21 cellular contexts compared by ENCODE assay signal in genomic region chr2:197538412-197538811, GRCh38. TPM values are rescaled to one million over a fixed set of nuclear protein-coding genes. Genes with fewer than 3 reads are reported as not detected.
DNase-seq lines count a peak whose midpoint lies in the region; ATAC-seq, FAIRE-seq and TF ChIP-seq lines count a peak whose summit lies in the region.
"Had no signal": no experiment of that assay in that cellular context is flagged by ENCODE, and none has a peak within 500 bp of the region (broad histone marks: within the 10 kb centered on the region; RNA-seq: fewer than 3 reads in every experiment).

No MANE protein-coding gene starts in this region.

- peaks cover 47% of the 10 kb centered on the region for H3K36me3 Mint-ChIP-seq in activated CD4-positive, alpha-beta memory T cell treated with anti-CD3 and anti-CD28 coated beads for 36 hours
- H3K36me3 Mint-ChIP-seq in activated CD4-positive, alpha-beta memory T cell treated with anti-CD3 and anti-CD28 coated beads, Interleukin-2, amount 10 ng/mL, durations not matched to agents 7 days and 5 days (ENCODE audit: low read depth) = peaks cover 68% of the 10 kb centered on the region
- H3K36me3 Mint-ChIP-seq in naive thymus-derived CD4-positive, alpha-beta T cell = peaks cover 5 to 67% (median 42%) of the 10 kb centered on the region in 5 donors
- H3K36me3 Mint-ChIP-seq in chondrocyte (ENCODE audit: low read depth) = peaks cover 22% of the 10 kb centered on the region

- H3K9me3 Mint-ChIP-seq in activated CD4-positive, alpha-beta memory T cell treated with anti-CD3 and anti-CD28 coated beads for 36 hours = no peaks in the 10 kb centered on the region
- no peaks in the 10 kb centered on the region for H3K9me3 Mint-ChIP-seq in activated CD4-positive, alpha-beta memory T cell treated with anti-CD3 and anti-CD28 coated beads, Interleukin-2, amount 10 ng/mL, durations not matched to agents 7 days and 5 days
- no peaks in the 10 kb centered on the region for H3K9me3 Mint-ChIP-seq in naive thymus-derived CD4-positive, alpha-beta T cell
- H3K9me3 Mint-ChIP-seq in chondrocyte (ENCODE audit: low read depth) = no peaks in the 10 kb centered on the region
- H3K9me3 Mint-ChIP-seq: activated T-helper 2 cell treated with anti-CD3 and anti-CD28 coated beads, Interferon-gamma antibody, Interleukin-2, Interleukin-4, amounts not matched to agents 10 μg/mL and 5 μg/mL and 100 μg/mL, durations not matched to agents 14 hours and 24 hours and 36 hours; GM23338; T-cell had no signal

- no peak overlapping the region for H3K9ac ChIP-seq in endothelial cell of umbilical vein (replicated peaks; ENCODE audit: extremely low read depth, insufficient read depth, low read length)

- no peaks in the 10 kb centered on the region for H3K9me3 ChIP-seq in endothelial cell of umbilical vein (replicated peaks; ENCODE audit: control insufficient read depth, insufficient read depth, low read length)
- H3K9me3 ChIP-seq in naive thymus-derived CD4-positive, alpha-beta T cell (ENCODE audit: control insufficient read depth in 2 of 3, low read length in 3 of 3) = no peaks in the 10 kb centered on the region
- H3K9me3 ChIP-seq: left lung, prostate gland, thoracic aorta had no signal

- no peaks in the 10 kb centered on the region for H3K9me1 ChIP-seq in endothelial cell of umbilical vein (replicated peaks; ENCODE audit: control insufficient read depth, extremely low read depth, insufficient read depth, low read length)

- peaks cover 3% of the 10 kb centered on the region for H4K20me1 ChIP-seq in endothelial cell of umbilical vein (replicated peaks; ENCODE audit: control insufficient read depth, extremely low read depth, insufficient read depth, low read length)

- H3K27ac Mint-ChIP-seq in activated CD4-positive, alpha-beta memory T cell treated with anti-CD3 and anti-CD28 coated beads for 36 hours = peak overlapping the region; percentile 33
- H3K27ac Mint-ChIP-seq in activated CD4-positive, alpha-beta memory T cell treated with anti-CD3 and anti-CD28 coated beads, Interleukin-2, amount 10 ng/mL, durations not matched to agents 7 days and 5 days = no peak overlapping the region
- peak overlapping the region in 7 of 9 donors; percentile 22 to 80 (median 62) for H3K27ac Mint-ChIP-seq in naive thymus-derived CD4-positive, alpha-beta T cell
- no peak overlapping the region for H3K27ac Mint-ChIP-seq in chondrocyte (ENCODE audit: unreplicated experiment)
- H3K27ac Mint-ChIP-seq: activated T-helper 2 cell treated with anti-CD3 and anti-CD28 coated beads, Interferon-gamma antibody, Interleukin-2, Interleukin-4, amounts not matched to agents 10 μg/mL and 5 μg/mL and 100 μg/mL, durations not matched to agents 14 hours and 24 hours and 36 hours; GM23338 had no signal

- dilution Hi-C loops in endothelial cell of umbilical vein (cut with MboI; ENCODE audit: extremely low pct_ligation_motif_present, low sequenced_read_pairs) = no loop called here

- no peak overlapping the region for H3K4me3 ChIP-seq in endothelial cell of umbilical vein (replicated peaks in 1 of 3; ENCODE audit: insufficient read depth in 1 of 3, low read depth in 1 of 3, low read length in 3 of 3)
- H3K4me3 ChIP-seq in naive thymus-derived CD4-positive, alpha-beta T cell (ENCODE audit: low read length) = no peak overlapping the region
- H3K4me3 ChIP-seq: GM23338, left lung, prostate gland, smooth muscle cell, thoracic aorta had no signal

- H3K36me3 ChIP-seq in endothelial cell of umbilical vein (ENCODE audit: control insufficient read depth in 2 of 2, extremely low read depth in 1 of 2, insufficient read depth in 2 of 2, low read length in 2 of 2) = peaks cover 3 to 11% of the 10 kb centered on the region in 2 experiments
- H3K36me3 ChIP-seq in naive thymus-derived CD4-positive, alpha-beta T cell (ENCODE audit: control insufficient read depth in 2 of 3, insufficient read depth in 3 of 3, low read length in 3 of 3) = peaks cover 11 to 41% (median 14%) of the 10 kb centered on the region in 3 experiments
- H3K36me3 ChIP-seq: prostate gland had no signal

- peaks cover 28% of the 10 kb centered on the region for H3K79me2 ChIP-seq in endothelial cell of umbilical vein (ENCODE audit: control insufficient read depth, insufficient read depth, low read length)

- H3K4me3 Mint-ChIP-seq in activated CD4-positive, alpha-beta memory T cell treated with anti-CD3 and anti-CD28 coated beads for 36 hours = no peak overlapping the region
- H3K4me3 Mint-ChIP-seq in activated CD4-positive, alpha-beta memory T cell treated with anti-CD3 and anti-CD28 coated beads, Interleukin-2, amount 10 ng/mL, durations not matched to agents 7 days and 5 days = no peak overlapping the region
- H3K4me3 Mint-ChIP-seq in naive thymus-derived CD4-positive, alpha-beta T cell = no peak overlapping the region
- no peak overlapping the region for H3K4me3 Mint-ChIP-seq in chondrocyte (ENCODE audit: unreplicated experiment)
- H3K4me3 Mint-ChIP-seq: GM23338, T-cell had no signal

- no peaks in the 10 kb centered on the region for H3K27me3 ChIP-seq in endothelial cell of umbilical vein (ENCODE audit: control insufficient read depth in 2 of 2, insufficient read depth in 2 of 2, low read length in 2 of 2)
- no peaks in the 10 kb centered on the region for H3K27me3 ChIP-seq in naive thymus-derived CD4-positive, alpha-beta T cell (ENCODE audit: control insufficient read depth in 2 of 2, insufficient read depth in 2 of 2, low read length in 2 of 2)
- H3K27me3 ChIP-seq: left lung had no signal

- no peak overlapping the region for H2AFZ ChIP-seq in endothelial cell of umbilical vein (ENCODE audit: low read depth, low read length)
- H2AFZ ChIP-seq: GM23338 had no signal

- H3K4me1 ChIP-seq in endothelial cell of umbilical vein (ENCODE audit: control insufficient read depth, extremely low read depth, insufficient read depth, low read length) = no peaks in the 10 kb centered on the region
- peaks cover 0 to 5% of the 10 kb centered on the region in 2 donors for H3K4me1 ChIP-seq in naive thymus-derived CD4-positive, alpha-beta T cell (ENCODE audit: control insufficient read depth in 2 of 2, insufficient read depth in 2 of 2, low read length in 2 of 2)
- H3K4me1 ChIP-seq: left lung, prostate gland had no signal

- no peaks in the 10 kb centered on the region for H3K27me3 Mint-ChIP-seq in activated CD4-positive, alpha-beta memory T cell treated with anti-CD3 and anti-CD28 coated beads for 36 hours
- no peaks in the 10 kb centered on the region for H3K27me3 Mint-ChIP-seq in activated CD4-positive, alpha-beta memory T cell treated with anti-CD3 and anti-CD28 coated beads, Interleukin-2, amount 10 ng/mL, durations not matched to agents 7 days and 5 days
- H3K27me3 Mint-ChIP-seq in naive thymus-derived CD4-positive, alpha-beta T cell = no peaks in the 10 kb centered on the region
- H3K27me3 Mint-ChIP-seq in chondrocyte (ENCODE audit: low read depth) = no peaks in the 10 kb centered on the region
- H3K27me3 Mint-ChIP-seq: T-cell had no signal

- BruUV-seq in endothelial cell of umbilical vein (replicated peaks; lab: Mats Ljungman, UMichigan) = no TSS peak

- CTCF ChIA-PET in activated CD4-positive, alpha-beta memory T cell treated with anti-CD3 and anti-CD28 coated beads for 36 hours (lab: Charles Lee) = no interaction called here
- CTCF ChIA-PET in activated CD4-positive, alpha-beta memory T cell treated with anti-CD3 and anti-CD28 coated beads, Interleukin-2, amount 10 ng/mL, durations not matched to agents 7 days and 5 days (lab: Charles Lee) = no interaction called here
- CTCF ChIA-PET in endothelial cell of umbilical vein (lab: Charles Lee) = no interaction called here
- CTCF ChIA-PET in naive thymus-derived CD4-positive, alpha-beta T cell (lab: Charles Lee) = no interaction called here

- no peak for TF ChIP-seq CTCF in endothelial cell of umbilical vein (IDR thresholded peaks at IDR 0.05; ENCODE audit: extremely low read depth in 1 of 2, insufficient read depth in 1 of 2, low read depth in 1 of 2, low read length in 2 of 2)
- no peak for TF ChIP-seq CTCF in chondrocyte (IDR thresholded peaks at IDR 0.05)

- no peak overlapping the region for H3K27ac ChIP-seq in endothelial cell of umbilical vein (ENCODE audit: insufficient read depth, low read depth, low read length)
- H3K27ac ChIP-seq in naive thymus-derived CD4-positive, alpha-beta T cell (ENCODE audit: low read depth, low read length) = no peak overlapping the region
- H3K27ac ChIP-seq: 22Rv1, prostate gland, thoracic aorta had no signal

- H3K4me1 Mint-ChIP-seq in activated CD4-positive, alpha-beta memory T cell treated with anti-CD3 and anti-CD28 coated beads for 36 hours (ENCODE audit: low read depth) = peaks cover 33% of the 10 kb centered on the region
- peaks cover 27% of the 10 kb centered on the region for H3K4me1 Mint-ChIP-seq in activated CD4-positive, alpha-beta memory T cell treated with anti-CD3 and anti-CD28 coated beads, Interleukin-2, amount 10 ng/mL, durations not matched to agents 7 days and 5 days
- peaks cover 14 to 55% (median 44%) of the 10 kb centered on the region in 7 donors for H3K4me1 Mint-ChIP-seq in naive thymus-derived CD4-positive, alpha-beta T cell
- peaks cover 25% of the 10 kb centered on the region for H3K4me1 Mint-ChIP-seq in chondrocyte (ENCODE audit: low read depth)

- ATAC-seq in naive thymus-derived CD4-positive, alpha-beta T cell = no peak
- ATAC-seq: GM23338, left lung, T-cell had no signal

- no peak for DNase-seq in activated CD4-positive, alpha-beta memory T cell treated with anti-CD3 and anti-CD28 coated beads for 36 hours
- no peak for DNase-seq in activated CD4-positive, alpha-beta memory T cell treated with anti-CD3 and anti-CD28 coated beads, Interleukin-2, amount 10 ng/mL, durations not matched to agents 7 days and 5 days
- DNase-seq in RPMI7951 (ENCODE audit: low read depth) = peak; percentile 11
- peak; percentile 41 for DNase-seq in endothelial cell of umbilical vein (ENCODE audit: low read depth, low spot score)
- no peak for DNase-seq in naive thymus-derived CD4-positive, alpha-beta T cell
- DNase-seq in chondrocyte (ENCODE audit: low spot score) = no peak
- DNase-seq in NCI-H1417 treated with DMSO at 0.1 percent for 48 hours (lab: John Stamatoyannopoulos, UW) = no peak
- DNase-seq in A172 (ENCODE audit: low spot score) = no peak
- DNase-seq: activated CD4-positive, alpha-beta T cell treated with anti-CD3 and anti-CD28 coated beads, Interleukin-2, amount 50 U/mL, for 4 hours; C1 segment of cervical spinal cord; DMS153; left lung; NCI-H187 treated with DMSO at 0.1 percent for 48 hours; NCI-H446; T-cell had no signal

- FAIRE-seq in endothelial cell of umbilical vein (lab: Jason Lieb, UNC) = peak; percentile 52

- intact Hi-C loops in activated CD4-positive, alpha-beta memory T cell treated with anti-CD3 and anti-CD28 coated beads for 36 hours (cut with micrococcal nuclease) = no loop called here
- intact Hi-C loops in endothelial cell of umbilical vein (cut with micrococcal nuclease) = no loop called here
- intact Hi-C loops in naive thymus-derived CD4-positive, alpha-beta T cell (cut with micrococcal nuclease) = no loop called here

- no peak overlapping the region for H3K4me2 ChIP-seq in endothelial cell of umbilical vein (ENCODE audit: insufficient read depth, low read length)
- H3K4me2 ChIP-seq: GM23338, smooth muscle cell had no signal

- TF ChIP-seq POLR2A in endothelial cell of umbilical vein (IDR thresholded peaks at IDR 0.05; ENCODE audit: low read depth, low read length) = no peak

- POLR2A ChIA-PET in activated CD4-positive, alpha-beta memory T cell treated with anti-CD3 and anti-CD28 coated beads for 36 hours (lab: Charles Lee) = interaction anchor here (0.6 kb wide), 1 partner anchor 168 kb away, joined by 4 read pairs; no protein-coding TSS in a partner anchor
- POLR2A ChIA-PET in activated CD4-positive, alpha-beta memory T cell treated with anti-CD3 and anti-CD28 coated beads, Interleukin-2, amount 10 ng/mL, durations not matched to agents 7 days and 5 days (lab: Charles Lee) = interaction anchor here (0.8 to 2.0 kb wide), 2 partner anchors 22 to 38 kb away, joined by 3 to 8 read pairs; partner anchors contain the start of genes HSPD1, HSPE1 and MOB4
- POLR2A ChIA-PET in endothelial cell of umbilical vein (lab: Charles Lee) = no interaction called here
- POLR2A ChIA-PET in naive thymus-derived CD4-positive, alpha-beta T cell (lab: Charles Lee) = interaction anchor here (1.2 kb wide), 1 partner anchor 38 kb away, joined by 4 read pairs; no protein-coding TSS in a partner anchor

RNA-seq across cellular contexts. Expression of gene MOB4, which starts 22.5 kb away (rescaled TPM):
- total RNA-seq in activated CD4-positive, alpha-beta memory T cell treated with anti-CD3 and anti-CD28 coated beads for 36 hours = 10 to 100 TPM; 18.9 to 19.5 TPM
- total RNA-seq in activated CD4-positive, alpha-beta memory T cell treated with anti-CD3 and anti-CD28 coated beads, Interleukin-2, amount 10 ng/mL, durations not matched to agents 7 days and 5 days = 10 to 100 TPM; 23.5 to 24.8 TPM
- 80.6 and 103 TPM in 2 replicates for total RNA-seq in RPMI7951 (2014; rRNA removed; shearing (Covaris generic))
- total RNA-seq in endothelial cell of umbilical vein = 24.0 and 27.9 TPM in 2 replicates
- 16.1 and 23.9 TPM in 2 replicates for polyA plus RNA-seq in endothelial cell of umbilical vein
- 27.3 and 30.5 TPM in 2 replicates for polyA plus RNA-seq in endothelial cell of umbilical vein (2011; cell fraction: cytosol; rRNA removed)
- polyA plus RNA-seq in endothelial cell of umbilical vein (2011; cell fraction: nucleus; rRNA removed) = 10.9 and 16.3 TPM in 2 replicates
- polyA plus RNA-seq in endothelial cell of umbilical vein (2012) = 28.9 and 46.0 TPM in 2 replicates
- 9.1 and 10.1 TPM in 2 replicates for polyA minus RNA-seq in endothelial cell of umbilical vein
- polyA minus RNA-seq in endothelial cell of umbilical vein (2011; cell fraction: cytosol; rRNA and poly(A)+ RNA removed) = 7.9 TPM
- 8.1 and 11.5 TPM in 2 replicates for polyA minus RNA-seq in endothelial cell of umbilical vein (2011; cell fraction: nucleus; rRNA and poly(A)+ RNA removed)
- total RNA-seq in naive thymus-derived CD4-positive, alpha-beta T cell = 10 to 100 TPM; 16.1 to 22.5 (median 17.9) TPM
- polyA plus RNA-seq in naive thymus-derived CD4-positive, alpha-beta T cell = 10 to 100 TPM; 18.6 to 39.6 TPM
- 30.8 to 32.8 TPM (median 32.3 TPM) in 3 replicates for total RNA-seq in chondrocyte
- 94.3 and 96.9 TPM in 2 replicates for total RNA-seq in A172 (2014; rRNA removed; shearing (Covaris generic))

RNA-seq across cellular contexts. Expression of gene HSPE1, which starts 38.2 kb away (rescaled TPM):
- 100 to 1,000 TPM; 282 to 283 TPM for total RNA-seq in activated CD4-positive, alpha-beta memory T cell treated with anti-CD3 and anti-CD28 coated beads for 36 hours
- 10 to 100 TPM; 85.9 to 92.6 TPM for total RNA-seq in activated CD4-positive, alpha-beta memory T cell treated with anti-CD3 and anti-CD28 coated beads, Interleukin-2, amount 10 ng/mL, durations not matched to agents 7 days and 5 days
- total RNA-seq in RPMI7951 (2014; rRNA removed; shearing (Covaris generic)) = 516 and 553 TPM in 2 replicates
- 137 and 145 TPM in 2 replicates for total RNA-seq in endothelial cell of umbilical vein
- polyA plus RNA-seq in endothelial cell of umbilical vein = 32.2 and 59.8 TPM in 2 replicates
- 109 and 170 TPM in 2 replicates for polyA plus RNA-seq in endothelial cell of umbilical vein (2011; cell fraction: cytosol; rRNA removed)
- polyA plus RNA-seq in endothelial cell of umbilical vein (2011; cell fraction: nucleus; rRNA removed) = 26.3 and 49.7 TPM in 2 replicates
- polyA plus RNA-seq in endothelial cell of umbilical vein (2012) = 309 and 472 TPM in 2 replicates
- polyA minus RNA-seq in endothelial cell of umbilical vein = 10.2 and 13.9 TPM in 2 replicates
- 36.2 TPM for polyA minus RNA-seq in endothelial cell of umbilical vein (2011; cell fraction: cytosol; rRNA and poly(A)+ RNA removed)
- polyA minus RNA-seq in endothelial cell of umbilical vein (2011; cell fraction: nucleus; rRNA and poly(A)+ RNA removed) = 10.9 and 11.6 TPM in 2 replicates
- total RNA-seq in naive thymus-derived CD4-positive, alpha-beta T cell = 100 to 1,000 TPM in 1 of 5 experiments, 10 to 100 TPM in 4; 46.3 to 127 (median 52.2) TPM
- 100 to 1,000 TPM; 134 to 137 TPM for polyA plus RNA-seq in naive thymus-derived CD4-positive, alpha-beta T cell
- total RNA-seq in chondrocyte = 55.2 to 99.6 TPM (median 55.4 TPM) in 3 replicates
- 375 and 548 TPM in 2 replicates for total RNA-seq in A172 (2014; rRNA removed; shearing (Covaris generic))

RNA-seq across cellular contexts. Expression of gene HSPD1, which starts 38.8 kb away (rescaled TPM):
- 100 to 1,000 TPM; 839 to 853 TPM for total RNA-seq in activated CD4-positive, alpha-beta memory T cell treated with anti-CD3 and anti-CD28 coated beads for 36 hours
- 100 to 1,000 TPM; 227 to 229 TPM for total RNA-seq in activated CD4-positive, alpha-beta memory T cell treated with anti-CD3 and anti-CD28 coated beads, Interleukin-2, amount 10 ng/mL, durations not matched to agents 7 days and 5 days
- total RNA-seq in RPMI7951 (2014; rRNA removed; shearing (Covaris generic)) = 286 and 315 TPM in 2 replicates
- total RNA-seq in endothelial cell of umbilical vein (307 and 337 TPM in 2 replicates), chondrocyte (149 to 195 TPM (median 152 TPM) in 3 replicates)
- 43.8 and 73.2 TPM in 2 replicates for polyA plus RNA-seq in endothelial cell of umbilical vein
- 130 and 136 TPM in 2 replicates for polyA plus RNA-seq in endothelial cell of umbilical vein (2011; cell fraction: cytosol; rRNA removed)
- 128 and 178 TPM in 2 replicates for polyA plus RNA-seq in endothelial cell of umbilical vein (2011; cell fraction: nucleus; rRNA removed)
- 375 and 526 TPM in 2 replicates for polyA plus RNA-seq in endothelial cell of umbilical vein (2012)
- 137 and 141 TPM in 2 replicates for polyA minus RNA-seq in endothelial cell of umbilical vein
- polyA minus RNA-seq in endothelial cell of umbilical vein (2011; cell fraction: cytosol; rRNA and poly(A)+ RNA removed) = 320 TPM
- polyA minus RNA-seq in endothelial cell of umbilical vein (2011; cell fraction: nucleus; rRNA and poly(A)+ RNA removed) = 81.6 and 90.4 TPM in 2 replicates
- total RNA-seq in naive thymus-derived CD4-positive, alpha-beta T cell = 100 to 1,000 TPM; 127 to 276 (median 137) TPM
- polyA plus RNA-seq in naive thymus-derived CD4-positive, alpha-beta T cell = 100 to 1,000 TPM; 103 to 116 TPM
- 545 and 708 TPM in 2 replicates for total RNA-seq in A172 (2014; rRNA removed; shearing (Covaris generic))

Comparison
In these comparisons a context has a peak if more than half of its experiments do, and no peak if none do; other contexts are left out.
1. H3K27ac Mint-ChIP-seq: peak in activated CD4-positive, alpha-beta memory T cell treated with anti-CD3 and anti-CD28 coated beads for 36 hours (single experiment) and naive thymus-derived CD4-positive, alpha-beta T cell (7 of 9); none in activated CD4-positive, alpha-beta memory T cell treated with anti-CD3 and anti-CD28 coated beads, Interleukin-2, amount 10 ng/mL, durations not matched to agents 7 days and 5 days (single experiment) and chondrocyte (single experiment).
2. DNase-seq: peak in RPMI7951 (single experiment) and endothelial cell of umbilical vein (single experiment); none in activated CD4-positive, alpha-beta memory T cell treated with anti-CD3 and anti-CD28 coated beads for 36 hours (single experiment), activated CD4-positive, alpha-beta memory T cell treated with anti-CD3 and anti-CD28 coated beads, Interleukin-2, amount 10 ng/mL, durations not matched to agents 7 days and 5 days (single experiment), naive thymus-derived CD4-positive, alpha-beta T cell (0 of 9), chondrocyte (single experiment), NCI-H1417 treated with DMSO at 0.1 percent for 48 hours (single experiment) and A172 (single experiment).